ENCODE assay signal across 8 cellular contexts in genomic region chr1:156337888-156338179, GRCh38. TPM values are rescaled to one million over a fixed set of nuclear protein-coding genes. Genes with fewer than 3 reads are reported as not detected.
A peak's percentile ranks its signal among the peaks of the same experiment; 100 is the strongest.
DNase-seq lines count a peak whose midpoint lies in the region; ATAC-seq and TF ChIP-seq lines count a peak whose summit lies in the region.

No MANE protein-coding gene starts in this region.

- DNase-seq in AG04449 (ENCODE audit: low read depth, low spot score) (no peak), adipocyte (ENCODE audit: low read depth) (no peak), left colon (no peak), dermis blood vessel endothelial cell (no peak)

- H3K27ac ChIP-seq in thymus (ENCODE audit: low read depth), result peak overlapping the region; percentile 59

- peaks cover 16% of the 10 kb centered on the region for H3K4me1 ChIP-seq in adipocyte (ENCODE audit: control insufficient read depth, insufficient read depth, low read length)
- peaks cover 10% of the 10 kb centered on the region for H3K4me1 ChIP-seq in thymus (ENCODE audit: control insufficient read depth, insufficient read depth, low read length)

- peak; percentile 7 for TF ChIP-seq CTCF in AG04449 (IDR thresholded peaks at IDR 0.05; ENCODE audit: insufficient read depth, low read length, missing control alignments)

- H3K27me3 ChIP-seq in adipocyte (replicated peaks; ENCODE audit: control insufficient read depth, insufficient read depth, low read length), result no peaks in the 10 kb centered on the region
- no peaks in the 10 kb centered on the region for H3K27me3 ChIP-seq in thymus (ENCODE audit: control insufficient read depth, insufficient read depth)

- H3K4me3 ChIP-seq in AG04449 (ENCODE audit: low read depth, low read length), result peak overlapping the region; percentile 97
- H3K4me3 ChIP-seq in adipocyte (ENCODE audit: low read length), result peak overlapping the region; percentile 100
- H3K4me3 ChIP-seq in thymus (ENCODE audit: low read length), result peak overlapping the region; percentile 72

- H3K9ac ChIP-seq in adipocyte (ENCODE audit: low read length), result peak overlapping the region; percentile 99

- peaks cover 30% of the 10 kb centered on the region for H3K36me3 ChIP-seq in adipocyte (ENCODE audit: control insufficient read depth, insufficient read depth, low read length, severe bottlenecking)
- H3K36me3 ChIP-seq in thymus (ENCODE audit: control insufficient read depth, insufficient read depth), result peaks cover 21% of the 10 kb centered on the region

- peak; percentile 2 for ATAC-seq in HG02588 (IDR thresholded peaks at IDR 0.05; ENCODE audit: unreplicated experiment)
- ATAC-seq in left colon, result peak; percentile 17
- no peak for ATAC-seq in GM19463 (IDR thresholded peaks at IDR 0.05; ENCODE audit: unreplicated experiment)
- ATAC-seq in HG03571 (IDR thresholded peaks at IDR 0.05; ENCODE audit: unreplicated experiment), result no peak

- intact Hi-C loops in left colon (cut with DNase I, micrococcal nuclease), result no loop called here

- CTCF ChIA-PET in AG04449 (lab: Yijun Ruan, JAX), result interaction anchor here (0.5 to 7.7 kb wide), 6 partner anchors 9 to 108 kb away, joined by 3 to 78 read pairs (median 3); no protein-coding TSS in a partner anchor

- H3K9me3 ChIP-seq in adipocyte (ENCODE audit: control insufficient read depth, low read length) (no peaks in the 10 kb centered on the region), thymus (ENCODE audit: control insufficient read depth) (no peaks in the 10 kb centered on the region)

- POLR2A ChIA-PET in AG04449 (lab: Yijun Ruan, JAX), result interaction anchor here (0.9 kb wide), 1 partner anchor 19 kb away, joined by 3 read pairs; no protein-coding TSS in a partner anchor

- WGBS in thymus, result under 1% methylated on average over 14 of the region's 14 CpGs

RNA-seq across cellular contexts. Expression of gene CCT3, which starts 0.3 kb away (rescaled TPM):
- total RNA-seq in left colon, result 100 to 1,000 TPM; 116 to 119 TPM
- polyA plus RNA-seq in thymus, result 114 TPM
- total RNA-seq in dermis blood vessel endothelial cell, result 552 and 641 TPM in 2 replicates

RNA-seq across cellular contexts. Expression of gene TSACC, which starts 0.5 kb away (rescaled TPM):
- not detected for total RNA-seq in left colon
- polyA plus RNA-seq in thymus, result 0.27 TPM
- total RNA-seq in dermis blood vessel endothelial cell, result not detected in 2 replicates

RNA-seq across cellular contexts. Expression of gene RHBG, which starts 31.2 kb away (rescaled TPM):
- not detected for total RNA-seq in left colon
- 0.37 TPM for polyA plus RNA-seq in thymus
- not detected in 2 replicates for total RNA-seq in dermis blood vessel endothelial cell

RNA-seq across cellular contexts. Expression of gene VHLL, which starts 38.7 kb away (rescaled TPM):
- total RNA-seq in left colon (not detected), dermis blood vessel endothelial cell (not detected in 2 replicates)
- 0.09 TPM for polyA plus RNA-seq in thymus

RNA-seq across cellular contexts. Expression of gene GLMP, which starts 42.4 kb away (rescaled TPM):
- total RNA-seq in left colon (10 to 100 TPM; 43.8 to 50.3 TPM), dermis blood vessel endothelial cell (48.3 and 50.4 TPM in 2 replicates)
- polyA plus RNA-seq in thymus, result 40.0 TPM

Comparison
In these comparisons a context has a peak if more than half of its experiments do, and no peak if none do; other contexts are left out.
1. ATAC-seq: peak in HG02588 (single experiment) and left colon (single experiment); none in GM19463 (single experiment) and HG03571 (single experiment).
2. Peak in every context shown above with its lines, with median percentiles within 50 percentile points of each other: H3K4me3 ChIP-seq.